ENCODE assay signal across 8 cellular contexts in the genomic region with DNA sequence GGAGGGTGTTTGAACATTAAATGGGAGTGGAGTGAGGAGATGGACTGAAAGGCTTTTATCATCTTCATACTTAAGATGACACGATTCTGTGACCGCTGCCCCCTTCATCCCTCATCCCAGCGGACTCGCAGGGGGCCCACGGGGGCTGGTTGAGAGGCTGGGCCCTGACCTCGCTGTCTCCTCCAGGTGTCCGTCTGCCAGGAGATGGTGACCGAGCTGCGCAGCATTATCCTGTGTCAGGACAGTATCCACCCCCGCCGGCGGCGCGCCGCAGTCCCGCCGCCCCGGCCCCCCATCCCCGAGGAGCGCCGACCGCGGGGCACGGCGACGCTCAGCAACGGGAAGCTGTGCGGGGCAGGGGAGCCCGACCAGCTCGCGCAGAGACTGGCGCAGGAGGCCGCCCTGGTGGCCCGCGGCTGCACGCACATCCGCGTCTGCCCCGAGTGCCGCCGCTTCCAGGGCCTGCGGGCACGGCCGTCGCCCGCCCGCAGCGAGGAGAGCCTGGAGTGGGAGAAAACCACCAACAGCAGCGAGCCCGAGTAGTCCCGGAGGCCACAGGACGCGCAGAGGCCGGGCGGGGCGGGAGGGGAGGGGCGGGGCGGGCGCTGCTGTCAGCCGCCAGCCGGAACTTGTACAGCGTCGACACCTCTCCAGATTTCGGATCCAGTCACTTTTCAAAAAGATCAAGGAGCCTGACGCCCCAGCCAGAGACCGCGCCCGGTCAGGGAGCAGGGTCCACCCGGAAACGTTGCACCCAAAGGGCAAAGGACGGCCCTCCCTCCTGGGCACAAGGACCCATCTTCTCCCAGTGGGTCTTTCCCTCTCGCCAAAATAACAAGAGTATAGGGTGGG. TPM values are rescaled to one million over a fixed set of nuclear protein-coding genes. Genes with fewer than 3 reads are reported as not detected.
DNase-seq lines count a peak whose midpoint lies in the region; ATAC-seq, FAIRE-seq and TF ChIP-seq lines count a peak whose summit lies in the region.

No MANE protein-coding gene starts in this region.

- H3K4me1 ChIP-seq in GM12878 (ENCODE audit: control insufficient read depth, insufficient read depth, low read length) (no peaks in the 10 kb centered on the region), smooth muscle cell (ENCODE audit: low read depth) (no peaks in the 10 kb centered on the region)

- H3K9ac ChIP-seq in GM12878 (ENCODE audit: control insufficient read depth, insufficient read depth, low read length) (no peak overlapping the region), smooth muscle cell (ENCODE audit: low read depth) (no peak overlapping the region)

- WGBS in GM12878 (ENCODE audit: insufficient coverage, insufficient replicate concordance, low lambda C conversion rate, missing lambda C conversion rate): 15% methylated on average over 63 of the region's 72 CpGs
- 6% methylated on average over 48 of the region's 72 CpGs for WGBS in smooth muscle cell (ENCODE audit: low lambda C conversion rate)

- TF ChIP-seq RAD21 in GM12878 (IDR thresholded peaks at IDR 0.05; ENCODE audit: insufficient read depth, low read depth, low read length): no peak

- no peaks in the 10 kb centered on the region for H3K36me3 ChIP-seq in GM12878 (ENCODE audit: control insufficient read depth in 2 of 2, insufficient read depth in 2 of 2, low read length in 1 of 2)
- no peaks in the 10 kb centered on the region for H3K36me3 ChIP-seq in smooth muscle cell (ENCODE audit: low read depth)

- TF ChIP-seq POLR2A in GM12878 (IDR thresholded peaks at IDR 0.05; ENCODE audit: low read depth, low read length): no peak

- no peaks in the 10 kb centered on the region for H3F3A ChIP-seq in smooth muscle cell (ENCODE audit: low read depth)

- H3K79me2 ChIP-seq in GM12878 (ENCODE audit: control insufficient read depth, insufficient read depth, low read length) (no peaks in the 10 kb centered on the region), smooth muscle cell (ENCODE audit: low read depth) (no peaks in the 10 kb centered on the region)

- peak in 2 of 3 experiments; percentile 17 to 21; a peak in 2 of 6 replicates for TF ChIP-seq CTCF in GM12878 (IDR thresholded peaks at IDR 0.05 in 2 of 3, conservative IDR thresholded peaks at IDR 0.05 in 1 of 3; ENCODE audit: control insufficient read depth in 2 of 3, extremely low read depth in 1 of 3, insufficient read depth in 1 of 3, low read depth in 3 of 3, low read length in 3 of 3)
- TF ChIP-seq CTCF in smooth muscle cell (IDR thresholded peaks at IDR 0.05; ENCODE audit: borderline replicate concordance, insufficient read depth, poor library complexity, severe bottlenecking): peak; percentile 31

- no peak for FAIRE-seq in GM12878 (lab: Jason Lieb, UNC)

- DNase-seq in GM04503 (ENCODE audit: low read depth) (peak; percentile 3), GM12878 (ENCODE audit: low read depth, low spot score) (no peak), smooth muscle cell (lab: John Stamatoyannopoulos, UW; ENCODE audit: unreplicated experiment) (peak; percentile 39)

- SMC1A ChIA-PET in GM12878 (lab: Charles Lee; ENCODE audit: uncharacterized antibody, unreplicated experiment): no interaction called here

- in situ Hi-C loops in GM12878 (cut with MboI): no loop called here

- H4K20me1 ChIP-seq in GM12878 (ENCODE audit: control insufficient read depth, insufficient read depth): no peaks in the 10 kb centered on the region
- H4K20me1 ChIP-seq in smooth muscle cell (ENCODE audit: low read depth): no peaks in the 10 kb centered on the region

- TF ChIP-seq EP300 in GM12878 (IDR thresholded peaks at IDR 0.05; ENCODE audit: borderline replicate concordance in 1 of 2, control insufficient read depth in 1 of 2, low read depth in 2 of 2, low read length in 2 of 2): no peak

- H2AFZ ChIP-seq in GM12878 (ENCODE audit: control insufficient read depth, low read depth, low read length): no peak overlapping the region
- H2AFZ ChIP-seq in smooth muscle cell (ENCODE audit: low read depth): peak overlapping the region; percentile 91

- CTCF ChIA-PET in GM12878 (lab: Yijun Ruan, JAX): interaction anchor here (0.7 kb wide), 1 partner anchor 38 kb away, joined by 3 read pairs; no protein-coding TSS in a partner anchor

- peak overlapping the region; percentile 69 for H3K4me2 ChIP-seq in GM12878 (ENCODE audit: control insufficient read depth, insufficient read depth)
- peak overlapping the region; percentile 94 for H3K4me2 ChIP-seq in smooth muscle cell

- RAD21 ChIA-PET in GM12878 (lab: Charles Lee; ENCODE audit: unreplicated experiment): interaction anchor here (0.6 to 0.7 kb wide), 2 partner anchors 177 to 577 kb away, joined by 3 read pairs; no protein-coding TSS in a partner anchor

- no peaks in the 10 kb centered on the region for H3K9me3 ChIP-seq in GM12878 (replicated peaks; ENCODE audit: control insufficient read depth, insufficient read depth, low read length)
- no peaks in the 10 kb centered on the region for H3K9me3 ChIP-seq in iPS-18c (ENCODE audit: control insufficient read depth, insufficient read depth, low read length)
- no peaks in the 10 kb centered on the region for H3K9me3 ChIP-seq in smooth muscle cell (replicated peaks; ENCODE audit: low read depth)

- H3K4me3 ChIP-seq in GM12878 (peak overlapping the region; percentile 38; the same call in 1 of the 2 replicates), iPS-18c (ENCODE audit: insufficient read depth, low read depth, low read length) (peak overlapping the region; percentile 44; the same call in 1 of the 2 replicates), smooth muscle cell (peak overlapping the region; percentile 69)

- POLR2A ChIA-PET in GM12878 (lab: Charles Lee): no interaction called here

- peak; percentile 77 for ATAC-seq in HG03354 (IDR thresholded peaks at IDR 0.05; ENCODE audit: poor library complexity, severe bottlenecking, unreplicated experiment)
- peak; percentile 98 for ATAC-seq in SK-N-SH treated with all-trans-retinoic acid at 6 μM for 48 hours
- ATAC-seq in GM12878: peak; percentile 96
- ATAC-seq in GM18868 (IDR thresholded peaks at IDR 0.05; ENCODE audit: unreplicated experiment): no peak
- ATAC-seq in GM19023 (IDR thresholded peaks at IDR 0.05; ENCODE audit: unreplicated experiment): no peak

- no TSS peak for BruUV-seq in GM12878 (replicated peaks; lab: Mats Ljungman, UMichigan)

- intact Hi-C loops in GM12878 (cut with micrococcal nuclease; ENCODE audit: unreplicated experiment): no loop called here

- peaks cover 0 to 9% of the 10 kb centered on the region in 2 experiments; a peak in 2 of 4 replicates for H3K27me3 ChIP-seq in GM12878 (replicated peaks in 1 of 2; ENCODE audit: control insufficient read depth in 2 of 2, insufficient read depth in 2 of 2, low read length in 1 of 2)
- H3K27me3 ChIP-seq in smooth muscle cell (ENCODE audit: low read depth): peaks cover 14% of the 10 kb centered on the region

- H3K27ac ChIP-seq in GM12878 (ENCODE audit: control insufficient read depth, insufficient read depth) (no peak overlapping the region), smooth muscle cell (ENCODE audit: low read depth) (no peak overlapping the region)

TF ChIP-seq in GM12878, 131 proteins besides CTCF, POLR2A, EP300 and RAD21:
- TF ChIP-seq TCF12 (IDR thresholded peaks at IDR 0.05; ENCODE audit: low read depth, low read length): 0 out of 2 replicates have a peak, but pooled peaks have one; percentile 25
- TF ChIP-seq SUZ12 (IDR thresholded peaks at IDR 0.05; ENCODE audit: unreplicated experiment): peak; percentile 61
- TF ChIP-seq BACH1 (IDR thresholded peaks at IDR 0.05; ENCODE audit: borderline replicate concordance): no peak
- no peak for TF ChIP-seq POLR2AphosphoS5 (IDR thresholded peaks at IDR 0.05; ENCODE audit: low read length)
- no peak for TF ChIP-seq STAT3 (IDR thresholded peaks at IDR 0.05; ENCODE audit: low read depth, low read length)
- no peak for TF ChIP-seq MTA3 (IDR thresholded peaks at IDR 0.05; ENCODE audit: borderline replicate concordance, low read length)

RNA-seq across cellular contexts. Expression of a gene that starts 38.0 kb away (rescaled TPM):
- total RNA-seq in GM12878 (2013; cell fraction: nucleolus; rRNA removed): 48.2 and 52.9 TPM in 2 replicates
- total RNA-seq in GM12878 (2014; rRNA removed) (6.0 and 9.6 TPM in 2 replicates), GM12878 (2014; rRNA removed; fragmentation: Illumina TruSeq; extraction: Trizol) (8.6 and 8.8 TPM in 2 replicates), GM12878 (2021) (9.9 and 10.9 TPM in 2 replicates), smooth muscle cell (16.0 and 16.6 TPM in 2 replicates)
- 3.1 TPM for polyA plus RNA-seq in GM12878 (2011; ENCODE audit: low read depth)
- polyA plus RNA-seq in GM12878 (2011; rRNA removed) (10.4 and 16.2 TPM in 2 replicates), GM12878 (2014; fragmentation: Illumina TruSeq; extraction: Trizol) (8.5 and 9.3 TPM in 2 replicates), GM12878 (2014; fragmentation: Nextera tagmentation; extraction: Ambion mirVana) (1 to 10 TPM; 2.0 to 2.3 TPM), GM12878 (2014; rRNA removed) (6.1 and 8.5 TPM in 2 replicates), GM12878 (2016; fragmentation: Nextera tagmentation; extraction: Ambion mirVana) (1 to 10 TPM; 4.3 to 9.6 TPM), smooth muscle cell (8.3 and 9.6 TPM in 2 replicates)
- 4.1 and 4.4 TPM in 2 replicates for polyA plus RNA-seq in GM12878 (2011; cell fraction: cytosol; rRNA removed)
- polyA plus RNA-seq in GM12878 (2011; cell fraction: nucleus; rRNA removed): 12.2 and 12.7 TPM in 2 replicates
- polyA plus RNA-seq in GM12878 (2012): 4.8 and 5.0 TPM in 2 replicates
- 18.0 and 36.5 TPM in 2 replicates for polyA minus RNA-seq in GM12878 (2011; rRNA and poly(A)+ RNA removed)
- 3.1 and 9.0 TPM in 2 replicates for polyA minus RNA-seq in GM12878 (2011; cell fraction: cytosol; rRNA and poly(A)+ RNA removed)
- 19.9 and 27.7 TPM in 2 replicates for polyA minus RNA-seq in GM12878 (2011; cell fraction: nucleus; rRNA and poly(A)+ RNA removed)

Comparison
In these comparisons a context has a peak if more than half of its experiments do, and no peak if none do; other contexts are left out.
1. ATAC-seq: peak in HG03354 (single experiment), SK-N-SH treated with all-trans-retinoic acid at 6 μM for 48 hours (single experiment) and GM12878 (single experiment); none in GM18868 (single experiment) and GM19023 (single experiment).
2. Peak in every context shown above with its lines, with median percentiles within 50 percentile points of each other: H3K4me3 ChIP-seq.